In genomic region chr15:99963976-99964375, GRCh38 we compare ENCODE assay signal across 20 cellular contexts.
DNase-seq lines count a peak whose midpoint lies in the region; TF ChIP-seq lines count a peak whose summit lies in the region.
"Had no signal": no experiment of that assay in that cellular context is flagged by ENCODE, and none has a peak within 500 bp of the region (broad histone marks: within the 10 kb centered on the region; RNA-seq: fewer than 3 reads in every experiment).

No MANE protein-coding gene starts in this region.

- H3K27ac ChIP-seq in adrenal gland (no peak overlapping the region), esophagus muscularis mucosa (replicated peaks in 1 of 4) (no peak overlapping the region), WERI-Rb-1 (no peak overlapping the region)
- H3K27ac ChIP-seq: GM23248, Peyer's patch, SJSA1 had no signal

- H3K36me3 Mint-ChIP-seq in mesothelial cell of epicardium: no peaks in the 10 kb centered on the region
- H3K36me3 Mint-ChIP-seq: IgD-negative memory B cell had no signal

- peak overlapping the region; percentile 71 for H3K27ac Mint-ChIP-seq in mesothelial cell of epicardium
- H3K27ac Mint-ChIP-seq: IgD-negative memory B cell had no signal

- no peak for TF ChIP-seq EP300 in esophagus muscularis mucosa (IDR thresholded peaks at IDR 0.05)

- TF ChIP-seq CTCF in adrenal gland (IDR thresholded peaks at IDR 0.05) (no peak), esophagus muscularis mucosa (IDR thresholded peaks at IDR 0.05) (no peak), mesothelial cell of epicardium (IDR thresholded peaks at IDR 0.05; ENCODE audit: unreplicated experiment) (no peak), WERI-Rb-1 (IDR thresholded peaks at IDR 0.05; ENCODE audit: low read depth, low read length) (no peak)

- no peaks in the 10 kb centered on the region for H3K9me3 Mint-ChIP-seq in mesothelial cell of epicardium

- no peaks in the 10 kb centered on the region for H3K9me3 ChIP-seq in adrenal gland (replicated peaks in 1 of 3)
- H3K9me3 ChIP-seq in esophagus muscularis mucosa: no peaks in the 10 kb centered on the region
- H3K9me3 ChIP-seq in WERI-Rb-1 (ENCODE audit: severe bottlenecking): no peaks in the 10 kb centered on the region
- H3K9me3 ChIP-seq: BE2C, Peyer's patch, SJSA1 had no signal

- DNase-seq in H7: peak; percentile 1
- peak in 4 of 7 donors; percentile 2 to 21 (median 9) for DNase-seq in adrenal gland
- peak; percentile 37 for DNase-seq in esophagus muscularis mucosa (ENCODE audit: extremely low spot score)
- peak in 1 of 2 experiments; percentile 11 for DNase-seq in mesothelial cell of epicardium (ENCODE audit: low spot score in 2 of 2, unreplicated experiment in 2 of 2)
- no peak for DNase-seq in WERI-Rb-1
- DNase-seq in HuH-7.5 (ENCODE audit: low spot score): no peak
- DNase-seq in COLO668 (lab: John Stamatoyannopoulos, UW; ENCODE audit: unreplicated experiment): no peak
- no peak for DNase-seq in amygdala (lab: John Stamatoyannopoulos, UW)
- DNase-seq: BE2C, COR-L47, DMS79, NCI-H1105, NCI-H146, NCI-H2029, NCI-H345, NCI-H526 had no signal

- H3K27me3 ChIP-seq in H7 (ENCODE audit: control insufficient read depth, insufficient read depth, low read length) (no peaks in the 10 kb centered on the region), adrenal gland (peaks cover 8% of the 10 kb centered on the region), esophagus muscularis mucosa (no peaks in the 10 kb centered on the region), WERI-Rb-1 (ENCODE audit: insufficient read depth, low read depth, severe bottlenecking) (peaks cover 3% of the 10 kb centered on the region)
- H3K27me3 ChIP-seq: BE2C, Peyer's patch, SJSA1 had no signal

- no peaks in the 10 kb centered on the region for H3K27me3 Mint-ChIP-seq in mesothelial cell of epicardium (ENCODE audit: low read depth)
- H3K27me3 Mint-ChIP-seq: IgD-negative memory B cell had no signal

- peaks cover 2% of the 10 kb centered on the region for H3K4me1 Mint-ChIP-seq in mesothelial cell of epicardium
- H3K4me1 Mint-ChIP-seq: IgD-negative memory B cell had no signal

- TF ChIP-seq POLR2A in adrenal gland (IDR thresholded peaks at IDR 0.05) (no peak), esophagus muscularis mucosa (IDR thresholded peaks at IDR 0.05; ENCODE audit: low read depth) (no peak)

- H3K4me1 ChIP-seq in adrenal gland (replicated peaks in 1 of 2): no peaks in the 10 kb centered on the region
- H3K4me1 ChIP-seq in esophagus muscularis mucosa: no peaks in the 10 kb centered on the region
- H3K4me1 ChIP-seq: Peyer's patch, SJSA1 had no signal

- no peak overlapping the region for H3K4me3 Mint-ChIP-seq in mesothelial cell of epicardium
- H3K4me3 Mint-ChIP-seq: IgD-negative memory B cell had no signal

- H3K4me3 ChIP-seq in H7 (ENCODE audit: insufficient read depth, low read depth, low read length): no peak overlapping the region
- no peak overlapping the region for H3K4me3 ChIP-seq in adrenal gland
- no peak overlapping the region for H3K4me3 ChIP-seq in esophagus muscularis mucosa
- H3K4me3 ChIP-seq in WERI-Rb-1 (ENCODE audit: low read depth, low read length): no peak overlapping the region
- H3K4me3 ChIP-seq: GM23248, Peyer's patch, SJSA1 had no signal

- WGBS in adrenal gland, 4 donors: 93 to 97% (median 97%) methylated on average over 7 of the region's 7 CpGs
- 94% methylated on average over 7 of the region's 7 CpGs for WGBS in esophagus muscularis mucosa

- intact Hi-C loops in adrenal gland (cut with DNase I) (loop anchor here (10.0 kb wide), 2 partner anchors 151 to 371 kb away; no protein-coding TSS in a partner anchor), esophagus muscularis mucosa (cut with DNase I) (no loop called here)

- H3K36me3 ChIP-seq in H7 (replicated peaks; ENCODE audit: control insufficient read depth, insufficient read depth, low read length): no peaks in the 10 kb centered on the region
- no peaks in the 10 kb centered on the region for H3K36me3 ChIP-seq in adrenal gland (replicated peaks in 1 of 2)
- no peaks in the 10 kb centered on the region for H3K36me3 ChIP-seq in esophagus muscularis mucosa
- no peaks in the 10 kb centered on the region for H3K36me3 ChIP-seq in WERI-Rb-1
- H3K36me3 ChIP-seq: BE2C, Peyer's patch, SJSA1 had no signal

Comparison
In these comparisons a context has a peak if more than half of its experiments do, and no peak if none do; other contexts are left out.
1. DNase-seq: peak in H7 (single experiment), adrenal gland (4 of 7) and esophagus muscularis mucosa (single experiment); none in WERI-Rb-1 (single experiment), HuH-7.5 (single experiment), COLO668 (single experiment) and amygdala (0 of 56).